11 cellular contexts compared by ENCODE assay signal in the genomic region with DNA sequence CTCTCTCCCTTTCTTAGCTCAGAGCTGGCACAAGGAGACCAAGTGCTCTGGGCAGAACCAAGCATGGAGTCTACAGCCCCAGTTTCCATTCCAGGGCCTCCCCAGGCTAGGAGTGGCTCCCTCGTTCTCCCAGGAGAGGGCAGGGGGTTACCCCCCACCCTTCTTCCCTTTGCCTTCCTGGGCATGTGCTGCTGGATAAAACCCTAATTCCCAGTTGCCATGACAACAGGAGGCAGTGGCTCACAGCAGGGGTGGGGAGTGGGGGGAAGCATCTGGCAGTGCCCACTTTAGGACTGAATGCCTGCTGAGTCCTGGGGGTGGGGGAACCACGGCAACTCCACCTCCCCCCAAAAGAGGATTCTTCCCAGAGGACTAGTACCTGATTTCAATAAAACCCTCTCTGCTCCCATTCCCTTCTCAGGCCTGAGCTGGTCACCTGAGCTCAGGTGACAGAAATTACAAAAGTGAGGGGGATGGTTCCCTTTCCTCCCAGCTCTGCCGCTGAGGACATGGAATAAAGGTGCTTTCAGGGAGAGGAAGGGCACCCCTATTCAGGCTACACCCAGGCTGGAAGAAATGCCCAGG. TPM values are rescaled to one million over a fixed set of nuclear protein-coding genes. Genes with fewer than 3 reads are reported as not detected.
DNase-seq lines count a peak whose midpoint lies in the region; ATAC-seq and TF ChIP-seq lines count a peak whose summit lies in the region.
"Had no signal": no experiment of that assay in that cellular context is flagged by ENCODE, and none has a peak within 500 bp of the region (broad histone marks: within the 10 kb centered on the region; RNA-seq: fewer than 3 reads in every experiment).

No MANE protein-coding gene starts in this region.

- DNase-seq in breast epithelium (ENCODE audit: low spot score in 2 of 2) (no peak), MCF 10A (ENCODE audit: unreplicated experiment) (no peak), T-cell (no peak), thoracic aorta (ENCODE audit: low spot score) (no peak)
- no peak for DNase-seq in T-helper 2 cell treated with Interferon-gamma antibody and Interleukin-4, amounts not matched to agents 5 μg/mL and 100 μg/mL, for 36 hours (ENCODE audit: low spot score)
- no peak for DNase-seq in effector memory CD8-positive, alpha-beta T cell
- DNase-seq: GDM1 had no signal

- H3K4me3 ChIP-seq in breast epithelium (peak overlapping the region in 2 of 3 donors; percentile 67 to 87), iPS-20b (ENCODE audit: low read length) (peak overlapping the region; percentile 72), thoracic aorta (peak overlapping the region; percentile 88)

- POLR2A ChIA-PET in MCF 10A (lab: Yijun Ruan, JAX): no interaction called here
- POLR2A ChIA-PET in T-cell (lab: Charles Lee): no interaction called here

- peaks cover 27% of the 10 kb centered on the region for H3K27me3 Mint-ChIP-seq in MCF 10A (ENCODE audit: insufficient read depth, unreplicated experiment)
- H3K27me3 Mint-ChIP-seq in T-cell: peaks cover 4 to 34% of the 10 kb centered on the region in 2 donors
- H3K27me3 Mint-ChIP-seq in T-helper 2 cell treated with Interferon-gamma antibody and Interleukin-4, amounts not matched to agents 5 μg/mL and 100 μg/mL, for 36 hours (ENCODE audit: low read depth): peaks cover 76% of the 10 kb centered on the region
- H3K27me3 Mint-ChIP-seq in effector memory CD8-positive, alpha-beta T cell: peaks cover 31 to 48% of the 10 kb centered on the region in 2 donors

- intact Hi-C loops in breast epithelium (cut with DNase I; ENCODE audit: low total_unique reads) (no loop called here), MCF 10A (cut with micrococcal nuclease) (no loop called here)

- H3K27ac Mint-ChIP-seq in MCF 10A (ENCODE audit: low read depth, unreplicated experiment) (no peak overlapping the region), T-cell (no peak overlapping the region)
- H3K27ac Mint-ChIP-seq in T-helper 2 cell treated with Interferon-gamma antibody and Interleukin-4, amounts not matched to agents 5 μg/mL and 100 μg/mL, for 36 hours: no peak overlapping the region
- no peak overlapping the region for H3K27ac Mint-ChIP-seq in effector memory CD8-positive, alpha-beta T cell

- H3K4me3 Mint-ChIP-seq in MCF 10A (ENCODE audit: unreplicated experiment): no peak overlapping the region
- H3K4me3 Mint-ChIP-seq in T-cell: peak overlapping the region; percentile 81 to 89 (median 84)
- H3K4me3 Mint-ChIP-seq in T-helper 2 cell treated with Interferon-gamma antibody and Interleukin-4, amounts not matched to agents 5 μg/mL and 100 μg/mL, for 36 hours: no peak overlapping the region
- peak overlapping the region in 1 of 2 donors; percentile 92 for H3K4me3 Mint-ChIP-seq in effector memory CD8-positive, alpha-beta T cell

- peak overlapping the region; percentile 66; the same call in 1 of the 2 replicates for H3K9ac ChIP-seq in iPS-20b (ENCODE audit: low read depth, low read length)

- no peaks in the 10 kb centered on the region for H3K4me1 Mint-ChIP-seq in MCF 10A (ENCODE audit: insufficient read depth, unreplicated experiment)
- peaks cover 22 to 34% (median 25%) of the 10 kb centered on the region in 3 donors for H3K4me1 Mint-ChIP-seq in T-cell
- peaks cover 6% of the 10 kb centered on the region for H3K4me1 Mint-ChIP-seq in T-helper 2 cell treated with Interferon-gamma antibody and Interleukin-4, amounts not matched to agents 5 μg/mL and 100 μg/mL, for 36 hours (ENCODE audit: low read depth)
- peaks cover 13 to 19% of the 10 kb centered on the region in 2 donors for H3K4me1 Mint-ChIP-seq in effector memory CD8-positive, alpha-beta T cell (ENCODE audit: low read depth in 2 of 2)

- no peaks in the 10 kb centered on the region for H3K9me3 Mint-ChIP-seq in MCF 10A (ENCODE audit: unreplicated experiment)
- H3K9me3 Mint-ChIP-seq in T-cell: no peaks in the 10 kb centered on the region
- H3K9me3 Mint-ChIP-seq in T-helper 2 cell treated with Interferon-gamma antibody and Interleukin-4, amounts not matched to agents 5 μg/mL and 100 μg/mL, for 36 hours: no peaks in the 10 kb centered on the region
- H3K9me3 Mint-ChIP-seq in effector memory CD8-positive, alpha-beta T cell: no peaks in the 10 kb centered on the region

- CTCF ChIA-PET in MCF 10A (lab: Yijun Ruan, JAX) (interaction anchor here (0.6 to 7.7 kb wide), 4 partner anchors 22 to 100 kb away, joined by 3 to 39 read pairs (median 4); no protein-coding TSS in a partner anchor), T-cell (lab: Charles Lee) (no interaction called here)

- TF ChIP-seq POLR2A in breast epithelium (IDR thresholded peaks at IDR 0.05): no peak

- H3K4me1 ChIP-seq in breast epithelium: peaks cover 8 to 10% of the 10 kb centered on the region in 2 donors
- H3K4me1 ChIP-seq in iPS-20b (ENCODE audit: insufficient read depth, low read length): peaks cover 21% of the 10 kb centered on the region; the same call in 1 of the 2 replicates
- H3K4me1 ChIP-seq in thoracic aorta (ENCODE audit: control insufficient read depth in 1 of 2, low read depth in 2 of 2): peaks cover 0 to 27% of the 10 kb centered on the region in 2 donors

- peaks cover 0 to 5% of the 10 kb centered on the region in 2 donors for H3K27me3 ChIP-seq in breast epithelium
- peaks cover 63% of the 10 kb centered on the region for H3K27me3 ChIP-seq in iPS-20b (ENCODE audit: insufficient read depth, low read length)
- no peaks in the 10 kb centered on the region for H3K27me3 ChIP-seq in thoracic aorta (replicated peaks; ENCODE audit: insufficient read depth)

- H3K27ac ChIP-seq in breast epithelium (peak overlapping the region in 1 of 2 donors; percentile 25), iPS-20b (ENCODE audit: low read length) (no peak overlapping the region), thoracic aorta (peak overlapping the region; percentile 97 to 99)

- H3K36me3 ChIP-seq in breast epithelium: no peaks in the 10 kb centered on the region
- H3K36me3 ChIP-seq in iPS-20b (ENCODE audit: insufficient read depth, low read depth, low read length): no peaks in the 10 kb centered on the region
- no peaks in the 10 kb centered on the region for H3K36me3 ChIP-seq in thoracic aorta

- ATAC-seq in T-cell (replicated peaks in 1 of 4) (no peak), thoracic aorta (ENCODE audit: insufficient number of reproducible peaks, low FRiP score, low read depth) (no peak), GM21381 (IDR thresholded peaks at IDR 0.05; ENCODE audit: unreplicated experiment) (no peak)
- ATAC-seq in effector memory CD8-positive, alpha-beta T cell (replicated peaks): no peak

- no peaks in the 10 kb centered on the region for H3K36me3 Mint-ChIP-seq in MCF 10A (ENCODE audit: insufficient read depth, unreplicated experiment)
- H3K36me3 Mint-ChIP-seq in T-cell: no peaks in the 10 kb centered on the region
- no peaks in the 10 kb centered on the region for H3K36me3 Mint-ChIP-seq in T-helper 2 cell treated with Interferon-gamma antibody and Interleukin-4, amounts not matched to agents 5 μg/mL and 100 μg/mL, for 36 hours (ENCODE audit: low read depth)
- peaks cover 2% of the 10 kb centered on the region for H3K36me3 Mint-ChIP-seq in effector memory CD8-positive, alpha-beta T cell (ENCODE audit: insufficient read depth)

- BruUV-seq in MCF 10A (replicated peaks; lab: Mats Ljungman, UMichigan): no TSS peak

- no peaks in the 10 kb centered on the region for H3K9me3 ChIP-seq in breast epithelium
- H3K9me3 ChIP-seq in iPS-20b (ENCODE audit: insufficient read depth, low read depth, low read length): no peaks in the 10 kb centered on the region
- no peaks in the 10 kb centered on the region for H3K9me3 ChIP-seq in thoracic aorta

- TF ChIP-seq CTCF in breast epithelium (IDR thresholded peaks at IDR 0.05) (no peak), MCF 10A (IDR thresholded peaks at IDR 0.05; ENCODE audit: unreplicated experiment) (no peak), thoracic aorta (IDR thresholded peaks at IDR 0.05) (no peak)

RNA-seq across cellular contexts. Expression of gene MPP2, which starts 1.8 kb away (rescaled TPM):
- 1 to 10 TPM; 2.6 to 7.9 (median 3.9) TPM for total RNA-seq in breast epithelium
- not detected in 2 replicates for total RNA-seq in MCF 10A (2022)
- 1 to 10 TPM; 1.6 to 5.6 (median 3.2) TPM for total RNA-seq in T-cell
- 10 to 100 TPM; 10.7 to 15.0 TPM for total RNA-seq in thoracic aorta

RNA-seq across cellular contexts. Expression of gene PPY, which starts 36.8 kb away (rescaled TPM):
- total RNA-seq in breast epithelium: not detected
- total RNA-seq in MCF 10A (2022): not detected in 2 replicates
- total RNA-seq in T-cell: not detected
- not detected for total RNA-seq in thoracic aorta
- total RNA-seq: aorta, posterior vena cava had no signal

RNA-seq across cellular contexts. Expression of gene PYY, which starts 48.2 kb away (rescaled TPM):
- under 1 TPM in 2 of 3 donors, not detected in 1; 0.88 to 0.98 TPM for total RNA-seq in breast epithelium
- not detected in 2 replicates for total RNA-seq in MCF 10A (2022)
- total RNA-seq in T-cell: not detected
- not detected for total RNA-seq in thoracic aorta
- total RNA-seq: aorta, posterior vena cava had no signal

RNA-seq across cellular contexts. Expression of gene CD300LG, which starts 58.5 kb away (rescaled TPM):
- 10 to 100 TPM; 17.9 to 69.2 (median 51.0) TPM for total RNA-seq in breast epithelium
- not detected in 2 replicates for total RNA-seq in MCF 10A (2022)
- not detected for total RNA-seq in T-cell
- 1 to 10 TPM in 1 of 2 donors, under 1 TPM in 1; 0.35 to 3.2 TPM for total RNA-seq in thoracic aorta

Comparison
In these comparisons a context has a peak if more than half of its experiments do, and no peak if none do; other contexts are left out.
1. H3K4me3 Mint-ChIP-seq: peak in T-cell (3 of 3); none in MCF 10A (single experiment) and T-helper 2 cell treated with Interferon-gamma antibody and Interleukin-4, amounts not matched to agents 5 μg/mL and 100 μg/mL, for 36 hours (single experiment).
2. Peak in every context shown above with its lines, with median percentiles within 50 percentile points of each other: H3K4me3 ChIP-seq.